1 cellular context compared by ENCODE assay signal in the genomic region with DNA sequence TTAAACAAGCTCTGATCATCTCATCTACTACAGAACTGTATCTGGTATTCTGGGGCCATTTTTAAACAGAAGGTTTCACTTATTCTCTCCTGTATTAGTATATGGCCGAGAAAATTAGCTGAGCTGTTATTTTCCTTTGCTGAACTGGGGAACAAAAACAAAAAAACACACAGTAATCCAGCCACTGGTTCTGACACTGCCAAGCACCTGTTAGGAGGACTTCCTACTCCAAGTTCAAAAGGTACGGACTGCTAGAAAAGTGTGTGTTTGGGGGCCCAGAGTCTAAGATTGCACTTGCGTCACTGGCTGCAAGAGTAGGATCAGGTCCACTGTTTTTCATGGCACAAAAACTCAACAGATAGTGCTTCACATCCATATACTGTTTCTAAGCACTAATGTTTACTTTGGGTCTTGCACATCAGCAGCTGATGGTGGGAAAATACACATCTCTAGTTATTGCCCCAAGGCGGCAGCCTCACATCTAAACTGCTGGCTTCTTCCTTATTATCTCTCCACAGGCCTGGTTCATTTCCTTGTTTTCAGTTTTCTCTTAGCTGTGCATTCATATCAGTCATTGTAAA.
TF ChIP-seq lines count a peak whose summit lies in the region.

No MANE protein-coding gene starts in this region.

TF ChIP-seq in HepG2, 621 proteins besides CTCF, POLR2A, EP300 and RAD21 (continued from another document and continues in another):
- no peak for TF ChIP-seq TBL1XR1 (IDR thresholded peaks at IDR 0.05; ENCODE audit: borderline replicate concordance, low read length, partially characterized antibody)
- TF ChIP-seq ZNF878 (CRISPR knock-in tag; IDR thresholded peaks at IDR 0.05) = no peak
- TF ChIP-seq HNRNPL (IDR thresholded peaks at IDR 0.05; ENCODE audit: low read depth, low read length) = no peak
- TF ChIP-seq REXO4 (CRISPR knock-in tag; IDR thresholded peaks at IDR 0.05; ENCODE audit: borderline replicate concordance) = no peak
- TF ChIP-seq ZMYM2 (CRISPR knock-in tag; IDR thresholded peaks at IDR 0.05) = 0 out of 2 replicates have a peak, but pooled peaks have one; percentile 34
- TF ChIP-seq FOXJ3 (CRISPR knock-in tag; IDR thresholded peaks at IDR 0.05; ENCODE audit: borderline replicate concordance) = peak; percentile 34; the same call in 1 of the 2 replicates
- no peak for TF ChIP-seq U2AF1 (optimal IDR thresholded peaks at IDR 0.05; ENCODE audit: low read depth, low read length)
- TF ChIP-seq ARID5B (CRISPR knock-in tag; IDR thresholded peaks at IDR 0.05) = peak; percentile 90
- no peak; the same call in 1 of the 2 replicates for TF ChIP-seq ZNF792 (CRISPR knock-in tag; IDR thresholded peaks at IDR 0.05)
- TF ChIP-seq SMAD9 (CRISPR knock-in tag; IDR thresholded peaks at IDR 0.05) = no peak
- no peak for TF ChIP-seq RNF219 (CRISPR knock-in tag; IDR thresholded peaks at IDR 0.05)
- TF ChIP-seq NFKBIZ (CRISPR knock-in tag; IDR thresholded peaks at IDR 0.05) = no peak
- TF ChIP-seq FOXP4 (CRISPR knock-in tag; IDR thresholded peaks at IDR 0.05) = peak; percentile 76
- no peak for TF ChIP-seq ZNF382 (CRISPR knock-in tag; IDR thresholded peaks at IDR 0.05; ENCODE audit: borderline replicate concordance)
- no peak for TF ChIP-seq STAT5B (CRISPR knock-in tag; IDR thresholded peaks at IDR 0.05)
- no peak for TF ChIP-seq SOX6 (IDR thresholded peaks at IDR 0.05)
- peak; percentile 88 for TF ChIP-seq SOX6 (CRISPR knock-in tag; IDR thresholded peaks at IDR 0.05)
- TF ChIP-seq ZNF891 (CRISPR knock-in tag; IDR thresholded peaks at IDR 0.05) = no peak
- TF ChIP-seq SMAD1 (CRISPR knock-in tag; IDR thresholded peaks at IDR 0.05; ENCODE audit: borderline replicate concordance, low read depth) = no peak
- no peak for TF ChIP-seq SAFB2 (CRISPR knock-in tag; IDR thresholded peaks at IDR 0.05; ENCODE audit: borderline replicate concordance, low read depth)
- TF ChIP-seq ZNF615 (CRISPR knock-in tag; IDR thresholded peaks at IDR 0.05; ENCODE audit: borderline replicate concordance) = no peak
- no peak for TF ChIP-seq MATR3 (CRISPR knock-in tag; IDR thresholded peaks at IDR 0.05)
- no peak for TF ChIP-seq SIN3A (IDR thresholded peaks at IDR 0.05; ENCODE audit: borderline replicate concordance, low read depth, low read length)
- peak; percentile 86 for TF ChIP-seq FOXA3 (CRISPR knock-in tag; IDR thresholded peaks at IDR 0.05)
- TF ChIP-seq CEBPB (IDR thresholded peaks at IDR 0.05; ENCODE audit: borderline replicate concordance, low read depth, low read length) = peak; percentile 88; the same call in 1 of the 2 replicates
- no peak for TF ChIP-seq EED (CRISPR knock-in tag; IDR thresholded peaks at IDR 0.05)
- peak; percentile 57; the same call in 1 of the 2 replicates for TF ChIP-seq KDM4B (CRISPR knock-in tag; IDR thresholded peaks at IDR 0.05)
- TF ChIP-seq NCOA2 (CRISPR knock-in tag; IDR thresholded peaks at IDR 0.05) = peak; percentile 70
- TF ChIP-seq KLF16 (CRISPR knock-in tag; IDR thresholded peaks at IDR 0.05) = 0 out of 4 replicates have a peak, but pooled peaks of 1 of the 2 experiments have one; percentile 25
- no peak for TF ChIP-seq MEIS1 (CRISPR knock-in tag; IDR thresholded peaks at IDR 0.05; ENCODE audit: borderline replicate concordance)
- TF ChIP-seq, protein P1, sequence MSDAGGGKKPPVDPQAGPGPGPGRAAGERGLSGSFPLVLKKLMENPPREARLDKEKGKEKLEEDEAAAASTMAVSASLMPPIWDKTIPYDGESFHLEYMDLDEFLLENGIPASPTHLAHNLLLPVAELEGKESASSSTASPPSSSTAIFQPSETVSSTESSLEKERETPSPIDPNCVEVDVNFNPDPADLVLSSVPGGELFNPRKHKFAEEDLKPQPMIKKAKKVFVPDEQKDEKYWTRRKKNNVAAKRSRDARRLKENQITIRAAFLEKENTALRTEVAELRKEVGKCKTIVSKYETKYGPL (CRISPR knock-in tag; IDR thresholded peaks at IDR 0.05) = no peak
- no peak for TF ChIP-seq ZFP36L1 (CRISPR knock-in tag; IDR thresholded peaks at IDR 0.05)
- TF ChIP-seq CBX2 (IDR thresholded peaks at IDR 0.05; ENCODE audit: low read depth, low read length) = no peak
- TF ChIP-seq CBX2 (CRISPR knock-in tag; IDR thresholded peaks at IDR 0.05; ENCODE audit: low read depth) = no peak
- no peak for TF ChIP-seq REL (CRISPR knock-in tag; conservative IDR thresholded peaks at IDR 0.05)
- no peak for TF ChIP-seq ZNF3 (CRISPR knock-in tag; IDR thresholded peaks at IDR 0.05)
- TF ChIP-seq, protein P2, sequence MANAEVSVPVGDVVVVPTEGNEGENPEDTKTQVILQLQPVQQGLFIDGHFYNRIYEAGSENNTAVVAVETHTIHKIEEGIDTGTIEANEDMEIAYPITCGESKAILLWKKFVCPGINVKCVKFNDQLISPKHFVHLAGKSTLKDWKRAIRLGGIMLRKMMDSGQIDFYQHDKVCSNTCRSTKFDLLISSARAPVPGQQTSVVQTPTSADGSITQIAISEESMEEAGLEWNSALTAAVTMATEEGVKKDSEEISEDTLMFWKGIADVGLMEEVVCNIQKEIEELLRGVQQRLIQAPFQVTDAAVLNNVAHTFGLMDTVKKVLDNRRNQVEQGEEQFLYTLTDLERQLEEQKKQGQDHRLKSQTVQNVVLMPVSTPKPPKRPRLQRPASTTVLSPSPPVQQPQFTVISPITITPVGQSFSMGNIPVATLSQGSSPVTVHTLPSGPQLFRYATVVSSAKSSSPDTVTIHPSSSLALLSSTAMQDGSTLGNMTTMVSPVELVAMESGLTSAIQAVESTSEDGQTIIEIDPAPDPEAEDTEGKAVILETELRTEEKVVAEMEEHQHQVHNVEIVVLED (CRISPR knock-in tag; IDR thresholded peaks at IDR 0.05; ENCODE audit: borderline replicate concordance) = no peak
- TF ChIP-seq SALL2 (CRISPR knock-in tag; IDR thresholded peaks at IDR 0.05) = no peak
- no peak for TF ChIP-seq ZNF761 (CRISPR knock-in tag; conservative IDR thresholded peaks at IDR 0.05)
- 0 out of 2 replicates have a peak, but pooled peaks have one; percentile 35 for TF ChIP-seq HOMEZ (CRISPR knock-in tag; IDR thresholded peaks at IDR 0.05; ENCODE audit: low read depth)
- 0 out of 2 replicates have a peak, but pooled peaks have one; percentile 61 for TF ChIP-seq ATF1 (CRISPR knock-in tag; IDR thresholded peaks at IDR 0.05)
- TF ChIP-seq, protein P3, sequence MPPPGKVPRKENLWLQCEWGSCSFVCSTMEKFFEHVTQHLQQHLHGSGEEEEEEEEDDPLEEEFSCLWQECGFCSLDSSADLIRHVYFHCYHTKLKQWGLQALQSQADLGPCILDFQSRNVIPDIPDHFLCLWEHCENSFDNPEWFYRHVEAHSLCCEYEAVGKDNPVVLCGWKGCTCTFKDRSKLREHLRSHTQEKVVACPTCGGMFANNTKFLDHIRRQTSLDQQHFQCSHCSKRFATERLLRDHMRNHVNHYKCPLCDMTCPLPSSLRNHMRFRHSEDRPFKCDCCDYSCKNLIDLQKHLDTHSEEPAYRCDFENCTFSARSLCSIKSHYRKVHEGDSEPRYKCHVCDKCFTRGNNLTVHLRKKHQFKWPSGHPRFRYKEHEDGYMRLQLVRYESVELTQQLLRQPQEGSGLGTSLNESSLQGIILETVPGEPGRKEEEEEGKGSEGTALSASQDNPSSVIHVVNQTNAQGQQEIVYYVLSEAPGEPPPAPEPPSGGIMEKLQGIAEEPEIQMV (CRISPR knock-in tag; IDR thresholded peaks at IDR 0.05; ENCODE audit: low read depth) = no peak
- peak; percentile 43 for TF ChIP-seq XRCC5 (optimal IDR thresholded peaks at IDR 0.05; ENCODE audit: low read length)
- TF ChIP-seq CBFB (CRISPR knock-in tag; IDR thresholded peaks at IDR 0.05) = 0 out of 2 replicates have a peak, but pooled peaks have one; percentile 30
- TF ChIP-seq KDM6A (CRISPR knock-in tag; IDR thresholded peaks at IDR 0.05; ENCODE audit: low read depth) = no peak
- TF ChIP-seq ZNF839 (CRISPR knock-in tag; IDR thresholded peaks at IDR 0.05; ENCODE audit: borderline replicate concordance) = no peak
- no peak for TF ChIP-seq ZNF44 (CRISPR knock-in tag; IDR thresholded peaks at IDR 0.05)
- no peak for TF ChIP-seq ZNF713 (CRISPR knock-in tag; IDR thresholded peaks at IDR 0.05)
- peak; percentile 44; the same call in 1 of the 2 replicates for TF ChIP-seq MXD4 (CRISPR knock-in tag; IDR thresholded peaks at IDR 0.05)
- TF ChIP-seq POGK (CRISPR knock-in tag; conservative IDR thresholded peaks at IDR 0.05) = 0 out of 2 replicates have a peak, but pooled peaks have one; percentile 57
- TF ChIP-seq ATAD3A (CRISPR knock-in tag; IDR thresholded peaks at IDR 0.05) = no peak
- TF ChIP-seq SPEN (CRISPR knock-in tag; IDR thresholded peaks at IDR 0.05; ENCODE audit: low read depth) = peak; percentile 46; the same call in 1 of the 2 replicates
